Comparison of ENCODE assay signal across 8 cellular contexts in the genomic region with DNA sequence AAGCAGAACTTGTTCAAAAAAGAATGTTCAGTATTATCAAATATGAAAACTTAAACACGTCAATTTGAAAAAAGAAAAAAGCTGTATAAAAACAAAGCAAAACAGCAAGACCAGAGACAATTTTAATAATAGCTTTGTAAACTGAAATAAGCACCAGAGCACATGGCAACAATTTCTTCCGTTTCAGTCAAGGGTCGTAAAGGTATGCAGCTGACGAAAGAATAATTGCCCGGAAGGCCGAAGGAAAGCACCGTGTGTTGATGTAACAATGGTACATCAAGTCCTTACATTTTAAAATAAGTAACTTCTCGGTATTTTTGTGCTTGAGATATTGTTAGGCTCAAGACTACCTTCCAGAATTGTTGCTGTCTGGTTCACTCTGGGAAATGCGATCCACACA. TPM values are rescaled to one million over a fixed set of nuclear protein-coding genes. Genes with fewer than 3 reads are reported as not detected.
DNase-seq lines count a peak whose midpoint lies in the region; ATAC-seq and TF ChIP-seq lines count a peak whose summit lies in the region.

No MANE protein-coding gene starts in this region.

- DNase-seq in AG09309 (ENCODE audit: low read depth) (no peak), HCT116 (ENCODE audit: low read depth, low spot score) (no peak), fibroblast of villous mesenchyme (ENCODE audit: low read depth) (peak; percentile 37), skeletal muscle cell (ENCODE audit: low read depth) (no peak), foreskin melanocyte (no peak), hepatic stellate cell (ENCODE audit: low spot score) (no peak)

- peaks cover 0 to 26% of the 10 kb centered on the region in 2 experiments; a peak in 3 of 4 replicates for H3K4me1 ChIP-seq in HCT116 (ENCODE audit: control insufficient read depth in 1 of 2, insufficient read depth in 2 of 2, low read length in 2 of 2)

- RAD21 ChIA-PET in HCT116 (lab: Charles Lee; ENCODE audit: low non-redundant PET in 1 of 2, low total read pairs in 2 of 2, uncharacterized antibody in 2 of 2, unreplicated experiment in 2 of 2): no interaction called here

- peak overlapping the region; percentile 73 for H3K9ac ChIP-seq in HCT116 (ENCODE audit: low read length)

- CTCF ChIA-PET in HCT116 (lab: Charles Lee): no interaction called here

- TF ChIP-seq CTCF in AG09309 (IDR thresholded peaks at IDR 0.05; ENCODE audit: control insufficient read depth, insufficient read depth, low read depth, low read length, missing control alignments) (no peak), HCT116 (IDR thresholded peaks at IDR 0.05 in 2 of 3, conservative IDR thresholded peaks at IDR 0.05 in 1 of 3; ENCODE audit: borderline replicate concordance in 1 of 3, insufficient read depth in 1 of 3, low read depth in 2 of 3, low read length in 2 of 3) (no peak), VCaP (conservative IDR thresholded peaks at IDR 0.05) (no peak), fibroblast of villous mesenchyme (IDR thresholded peaks at IDR 0.05; ENCODE audit: insufficient read depth, low read depth, low read length) (no peak)

- POLR2A ChIA-PET in HCT116 (lab: Charles Lee): no interaction called here

- H3K36me3 ChIP-seq in HCT116 (ENCODE audit: control insufficient read depth in 1 of 2, insufficient read depth in 2 of 2, low read length in 2 of 2): no peaks in the 10 kb centered on the region

- no TSS peak for BruUV-seq in HCT116 (replicated peaks; lab: Mats Ljungman, UMichigan)

- no peaks in the 10 kb centered on the region for H4K20me1 ChIP-seq in HCT116 (ENCODE audit: insufficient read depth)

- H3K27me3 ChIP-seq in HCT116 (ENCODE audit: insufficient read depth, low read length): no peaks in the 10 kb centered on the region

- H2AFZ ChIP-seq in HCT116 (ENCODE audit: low read depth, low read length, poor library complexity, severe bottlenecking): no peak overlapping the region

- H3K9me2 ChIP-seq in HCT116 (ENCODE audit: insufficient read depth): no peaks in the 10 kb centered on the region

- peaks cover 67% of the 10 kb centered on the region for H3K79me2 ChIP-seq in HCT116 (ENCODE audit: insufficient read depth, low read length)

- peak overlapping the region; percentile 99 for H3K4me2 ChIP-seq in HCT116 (ENCODE audit: low read length)

- intact Hi-C loops in HCT116 (cut with micrococcal nuclease): no loop called here

- ATAC-seq in HCT116 (no peak), HG03378 (IDR thresholded peaks at IDR 0.05; ENCODE audit: unreplicated experiment) (no peak)

- TF ChIP-seq RAD21 in HCT116 (IDR thresholded peaks at IDR 0.05; ENCODE audit: low read depth): no peak

- no peak for TF ChIP-seq POLR2A in HCT116 (IDR thresholded peaks at IDR 0.05; ENCODE audit: borderline replicate concordance, extremely low read depth, insufficient read depth, insufficient read length)

- peak overlapping the region; percentile 74 for H3K4me3 ChIP-seq in AG09309 (ENCODE audit: control insufficient read depth, low read depth, low read length)
- peak overlapping the region; percentile 89 to 90 for H3K4me3 ChIP-seq in HCT116 (replicated peaks in 1 of 2; ENCODE audit: low read depth in 1 of 2, low read length in 2 of 2)
- H3K4me3 ChIP-seq in fibroblast of villous mesenchyme (ENCODE audit: low read depth, low read length): peak overlapping the region; percentile 95
- H3K4me3 ChIP-seq in skeletal muscle cell (ENCODE audit: low read depth, low read length): peak overlapping the region; percentile 99

- H3K9me3 ChIP-seq in HCT116 (ENCODE audit: control insufficient read depth in 1 of 2, insufficient read depth in 1 of 2, low read depth in 1 of 2, low read length in 2 of 2): no peaks in the 10 kb centered on the region

- H3K27ac ChIP-seq in HCT116 (ENCODE audit: low read depth, low read length) (no peak overlapping the region), VCaP (peak overlapping the region; percentile 91)

TF ChIP-seq in HCT116, 20 proteins besides CTCF, POLR2A, EP300 and RAD21:
- no peak for TF ChIP-seq TCF7L2 (IDR thresholded peaks at IDR 0.05; ENCODE audit: borderline replicate concordance, extremely low read depth, insufficient read depth, insufficient read length)
- TF ChIP-seq, protein P1, sequence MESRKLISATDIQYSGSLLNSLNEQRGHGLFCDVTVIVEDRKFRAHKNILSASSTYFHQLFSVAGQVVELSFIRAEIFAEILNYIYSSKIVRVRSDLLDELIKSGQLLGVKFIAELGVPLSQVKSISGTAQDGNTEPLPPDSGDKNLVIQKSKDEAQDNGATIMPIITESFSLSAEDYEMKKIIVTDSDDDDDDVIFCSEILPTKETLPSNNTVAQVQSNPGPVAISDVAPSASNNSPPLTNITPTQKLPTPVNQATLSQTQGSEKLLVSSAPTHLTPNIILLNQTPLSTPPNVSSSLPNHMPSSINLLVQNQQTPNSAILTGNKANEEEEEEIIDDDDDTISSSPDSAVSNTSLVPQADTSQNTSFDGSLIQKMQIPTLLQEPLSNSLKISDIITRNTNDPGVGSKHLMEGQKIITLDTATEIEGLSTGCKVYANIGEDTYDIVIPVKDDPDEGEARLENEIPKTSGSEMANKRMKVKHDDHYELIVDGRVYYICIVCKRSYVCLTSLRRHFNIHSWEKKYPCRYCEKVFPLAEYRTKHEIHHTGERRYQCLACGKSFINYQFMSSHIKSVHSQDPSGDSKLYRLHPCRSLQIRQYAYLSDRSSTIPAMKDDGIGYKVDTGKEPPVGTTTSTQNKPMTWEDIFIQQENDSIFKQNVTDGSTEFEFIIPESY (IDR thresholded peaks at IDR 0.05; ENCODE audit: extremely low read depth, insufficient replicate concordance, low read length): no peak
- TF ChIP-seq, protein P2, sequence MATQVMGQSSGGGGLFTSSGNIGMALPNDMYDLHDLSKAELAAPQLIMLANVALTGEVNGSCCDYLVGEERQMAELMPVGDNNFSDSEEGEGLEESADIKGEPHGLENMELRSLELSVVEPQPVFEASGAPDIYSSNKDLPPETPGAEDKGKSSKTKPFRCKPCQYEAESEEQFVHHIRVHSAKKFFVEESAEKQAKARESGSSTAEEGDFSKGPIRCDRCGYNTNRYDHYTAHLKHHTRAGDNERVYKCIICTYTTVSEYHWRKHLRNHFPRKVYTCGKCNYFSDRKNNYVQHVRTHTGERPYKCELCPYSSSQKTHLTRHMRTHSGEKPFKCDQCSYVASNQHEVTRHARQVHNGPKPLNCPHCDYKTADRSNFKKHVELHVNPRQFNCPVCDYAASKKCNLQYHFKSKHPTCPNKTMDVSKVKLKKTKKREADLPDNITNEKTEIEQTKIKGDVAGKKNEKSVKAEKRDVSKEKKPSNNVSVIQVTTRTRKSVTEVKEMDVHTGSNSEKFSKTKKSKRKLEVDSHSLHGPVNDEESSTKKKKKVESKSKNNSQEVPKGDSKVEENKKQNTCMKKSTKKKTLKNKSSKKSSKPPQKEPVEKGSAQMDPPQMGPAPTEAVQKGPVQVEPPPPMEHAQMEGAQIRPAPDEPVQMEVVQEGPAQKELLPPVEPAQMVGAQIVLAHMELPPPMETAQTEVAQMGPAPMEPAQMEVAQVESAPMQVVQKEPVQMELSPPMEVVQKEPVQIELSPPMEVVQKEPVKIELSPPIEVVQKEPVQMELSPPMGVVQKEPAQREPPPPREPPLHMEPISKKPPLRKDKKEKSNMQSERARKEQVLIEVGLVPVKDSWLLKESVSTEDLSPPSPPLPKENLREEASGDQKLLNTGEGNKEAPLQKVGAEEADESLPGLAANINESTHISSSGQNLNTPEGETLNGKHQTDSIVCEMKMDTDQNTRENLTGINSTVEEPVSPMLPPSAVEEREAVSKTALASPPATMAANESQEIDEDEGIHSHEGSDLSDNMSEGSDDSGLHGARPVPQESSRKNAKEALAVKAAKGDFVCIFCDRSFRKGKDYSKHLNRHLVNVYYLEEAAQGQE (IDR thresholded peaks at IDR 0.05; ENCODE audit: low read depth): no peak
- no peak for TF ChIP-seq SRF (IDR thresholded peaks at IDR 0.05; ENCODE audit: low read depth)
- TF ChIP-seq JUND (IDR thresholded peaks at IDR 0.05): no peak
- TF ChIP-seq SIN3A (IDR thresholded peaks at IDR 0.05; ENCODE audit: low read depth): no peak
- no peak for TF ChIP-seq ELF1 (IDR thresholded peaks at IDR 0.05; ENCODE audit: borderline replicate concordance, low read depth)
- no peak for TF ChIP-seq ZFX (IDR thresholded peaks at IDR 0.05)
- TF ChIP-seq FOSL1 (IDR thresholded peaks at IDR 0.05; ENCODE audit: low read depth): no peak
TF ChIP-seq in HCT116: peak in this region for 0.

RNA-seq across cellular contexts. Expression of a gene that starts 1.7 kb away (rescaled TPM):
- total RNA-seq in HCT116 (2021; ENCODE audit: unreplicated experiment): 33.5 TPM
- 11.0 and 13.3 TPM in 2 replicates for polyA plus RNA-seq in HCT116 (2012)
- total RNA-seq in fibroblast of villous mesenchyme: 12.5 and 13.5 TPM in 2 replicates

RNA-seq across cellular contexts. Expression of a gene that starts 2.0 kb away (rescaled TPM):
- total RNA-seq in HCT116 (2021; ENCODE audit: unreplicated experiment) (7.2 TPM), fibroblast of villous mesenchyme (17.7 and 19.9 TPM in 2 replicates)
- 2.8 and 3.8 TPM in 2 replicates for polyA plus RNA-seq in HCT116 (2012)

RNA-seq across cellular contexts. Expression of a gene that starts 45.6 kb away (rescaled TPM):
- total RNA-seq in HCT116 (2021; ENCODE audit: unreplicated experiment) (not detected), fibroblast of villous mesenchyme (not detected in 2 replicates)
- polyA plus RNA-seq in HCT116 (2012): not detected in 2 replicates
